ENCODE assay signal across 9 cellular contexts in genomic region chr20:63979221-63979548, GRCh38. TPM values are rescaled to one million over a fixed set of nuclear protein-coding genes. Genes with fewer than 3 reads are reported as not detected.
DNase-seq lines count a peak whose midpoint lies in the region; ATAC-seq and TF ChIP-seq lines count a peak whose summit lies in the region.
"Had no signal": no experiment of that assay in that cellular context is flagged by ENCODE, and none has a peak within 500 bp of the region (broad histone marks: within the 10 kb centered on the region; RNA-seq: fewer than 3 reads in every experiment).

No MANE protein-coding gene starts in this region.

- H3K4me2 ChIP-seq in mesendoderm (ENCODE audit: low read length) = peak overlapping the region; percentile 93

- no peak for ATAC-seq in HG03442 (IDR thresholded peaks at IDR 0.05; ENCODE audit: unreplicated experiment)

- H3K27me3 ChIP-seq in cardiac muscle cell = no peaks in the 10 kb centered on the region
- no peaks in the 10 kb centered on the region for H3K27me3 ChIP-seq in breast epithelium
- H3K27me3 ChIP-seq in mesendoderm (ENCODE audit: insufficient read depth, low read length, poor library complexity) = no peaks in the 10 kb centered on the region
- H3K27me3 ChIP-seq in uterus = peaks cover 0 to 5% of the 10 kb centered on the region in 2 donors

- no peak overlapping the region for H3K27ac ChIP-seq in cardiac muscle cell
- peak overlapping the region; percentile 66 to 85 for H3K27ac ChIP-seq in breast epithelium
- H3K27ac ChIP-seq in mesendoderm (ENCODE audit: low read depth, low read length) = no peak overlapping the region
- H3K27ac ChIP-seq in uterus = peak overlapping the region in 1 of 2 donors; percentile 19

- peak overlapping the region; percentile 88 for H3K56ac ChIP-seq in mesendoderm (ENCODE audit: low read length)

- H2BK5ac ChIP-seq in mesendoderm (ENCODE audit: low read length) = no peak overlapping the region

- H3K9me3 ChIP-seq in cardiac muscle cell (ENCODE audit: low read depth) (no peaks in the 10 kb centered on the region), breast epithelium (no peaks in the 10 kb centered on the region), uterus (no peaks in the 10 kb centered on the region)

- WGBS in mesendoderm (ENCODE audit: extremely low coverage, insufficient coverage, low lambda C conversion rate) = no CpG with 5 or more reads among the region's 45 CpGs

- H2AK5ac ChIP-seq in mesendoderm (ENCODE audit: low read length) = no peak overlapping the region

- H3K36me3 ChIP-seq in cardiac muscle cell = no peaks in the 10 kb centered on the region
- no peaks in the 10 kb centered on the region for H3K36me3 ChIP-seq in breast epithelium
- peaks cover 2% of the 10 kb centered on the region for H3K36me3 ChIP-seq in mesendoderm (ENCODE audit: control insufficient read depth, insufficient read depth, low read length)
- no peaks in the 10 kb centered on the region for H3K36me3 ChIP-seq in uterus

- DNase-seq in cardiac muscle cell (ENCODE audit: low read depth in 1 of 2, low spot score in 1 of 2) = no peak
- DNase-seq in cardiac septum (ENCODE audit: low spot score) = no peak
- no peak for DNase-seq in breast epithelium (ENCODE audit: low spot score in 2 of 2)
- DNase-seq in mesendoderm = no peak
- DNase-seq in uterus = no peak
- no peak for DNase-seq in COLO829 (ENCODE audit: low spot score)
- no peak for DNase-seq in stimulated activated CD4-positive, alpha-beta T cell treated with anti-CD3 and anti-CD28 coated beads, Interleukin-12 subunit alpha, Interleukin-12 subunit beta, amount 100 ng/mL, for 4 hours
- DNase-seq: NCI-H1417 treated with DMSO at 0.1 percent for 48 hours had no signal

- H3K79me2 ChIP-seq in mesendoderm (ENCODE audit: control insufficient read depth, insufficient read depth, low read length) = peaks cover 13% of the 10 kb centered on the region

- TF ChIP-seq POLR2A in breast epithelium (IDR thresholded peaks at IDR 0.05) = no peak
- no peak for TF ChIP-seq POLR2A in uterus (IDR thresholded peaks at IDR 0.05)

- H3K4me1 ChIP-seq in cardiac muscle cell (ENCODE audit: low read depth) = peaks cover 8% of the 10 kb centered on the region
- peaks cover 13 to 29% of the 10 kb centered on the region in 2 donors for H3K4me1 ChIP-seq in breast epithelium
- H3K4me1 ChIP-seq in mesendoderm (ENCODE audit: control insufficient read depth, low read depth, low read length) = peaks cover 4% of the 10 kb centered on the region
- H3K4me1 ChIP-seq in uterus = peaks cover 0 to 21% of the 10 kb centered on the region in 2 donors

- peak overlapping the region; percentile 49 for H3K4ac ChIP-seq in mesendoderm (ENCODE audit: low read depth, low read length)

- peak overlapping the region; percentile 79 for H3K9ac ChIP-seq in mesendoderm (ENCODE audit: low read length)

- no peak overlapping the region for H4K8ac ChIP-seq in mesendoderm (ENCODE audit: low read depth, low read length)

- intact Hi-C loops in cardiac septum (cut with DNase I) (loop anchor here (10.0 kb wide), 1 partner anchor 194 kb away; no protein-coding TSS in a partner anchor), breast epithelium (cut with DNase I; ENCODE audit: low total_unique reads) (loop anchor here (10.0 kb wide), 1 partner anchor 84 kb away; the partner anchor contains the start of gene DNAJC5), uterus (cut with DNase I; ENCODE audit: low total_unique reads) (no loop called here)

- H3K79me1 ChIP-seq in mesendoderm (ENCODE audit: low read length) = peaks cover 13% of the 10 kb centered on the region

- H3K23ac ChIP-seq in mesendoderm (ENCODE audit: low read length) = no peak overlapping the region

- H3K18ac ChIP-seq in mesendoderm (ENCODE audit: low read length) = peak overlapping the region; percentile 54

- H2BK120ac ChIP-seq in mesendoderm (ENCODE audit: low read depth, low read length) = no peak overlapping the region

- peak overlapping the region; percentile 75 for H3K4me3 ChIP-seq in cardiac muscle cell
- H3K4me3 ChIP-seq in breast epithelium = peak overlapping the region; percentile 42 to 99 (median 81)
- H3K4me3 ChIP-seq in mesendoderm (ENCODE audit: low read length) = peak overlapping the region; percentile 60
- H3K4me3 ChIP-seq in uterus = peak overlapping the region; percentile 4 to 39

- no peak overlapping the region for H4K5ac ChIP-seq in mesendoderm (ENCODE audit: low read length)

- TF ChIP-seq CTCF in cardiac muscle cell (IDR thresholded peaks at IDR 0.05; ENCODE audit: low read depth, low read length) (no peak), breast epithelium (IDR thresholded peaks at IDR 0.05) (no peak), uterus (IDR thresholded peaks at IDR 0.05) (no peak)

- H2BK15ac ChIP-seq in mesendoderm (replicated peaks; ENCODE audit: low read depth) = no peak overlapping the region

RNA-seq across cellular contexts. Expression of gene SAMD10, which starts 0.3 kb away (rescaled TPM):
- total RNA-seq in cardiac muscle cell = 20.3 and 20.8 TPM in 2 replicates
- polyA plus RNA-seq in cardiac muscle cell = 22.6 and 36.5 TPM in 2 replicates
- total RNA-seq in cardiac septum = 4.0 TPM
- 1 to 10 TPM in 2 of 3 donors, under 1 TPM in 1; 0.96 to 3.3 (median 2.8) TPM for total RNA-seq in breast epithelium
- 2.2 TPM for polyA plus RNA-seq in mesendoderm (2013, experiment 1 of 2)
- polyA plus RNA-seq in mesendoderm (2013, experiment 2 of 2) = 2.1 TPM
- 1 to 10 TPM in 2 of 4 donors, under 1 TPM in 1, not detected in 1; 0.83 to 7.6 (median 1.2) TPM for total RNA-seq in uterus

RNA-seq across cellular contexts. Expression of gene PRPF6, which starts 1.7 kb away (rescaled TPM):
- total RNA-seq in cardiac muscle cell (62.6 and 67.6 TPM in 2 replicates), cardiac septum (47.5 TPM), breast epithelium (10 to 100 TPM; 53.9 to 67.5 (median 59.6) TPM), uterus (10 to 100 TPM; 28.5 to 73.0 (median 69.6) TPM)
- polyA plus RNA-seq in cardiac muscle cell = 73.5 and 78.7 TPM in 2 replicates
- 45.5 TPM for polyA plus RNA-seq in mesendoderm (2013, experiment 1 of 2)
- 46.7 TPM for polyA plus RNA-seq in mesendoderm (2013, experiment 2 of 2)

RNA-seq across cellular contexts. Expression of gene ZNF512B, which starts 9.5 kb away (rescaled TPM):
- total RNA-seq in cardiac muscle cell = 41.6 and 45.8 TPM in 2 replicates
- polyA plus RNA-seq in cardiac muscle cell = 13.7 and 15.3 TPM in 2 replicates
- total RNA-seq in cardiac septum = 12.8 TPM
- total RNA-seq in breast epithelium = 10 to 100 TPM in 1 of 3 donors, 1 to 10 TPM in 2; 5.8 to 12.7 (median 9.2) TPM
- polyA plus RNA-seq in mesendoderm (2013, experiment 1 of 2) = 10.8 TPM
- 10.9 TPM for polyA plus RNA-seq in mesendoderm (2013, experiment 2 of 2)
- total RNA-seq in uterus = 10 to 100 TPM in 3 of 4 donors, 1 to 10 TPM in 1; 4.7 to 23.3 (median 17.4) TPM

RNA-seq across cellular contexts. Expression of gene UCKL1, which starts 23.0 kb away (rescaled TPM):
- 40.2 and 53.5 TPM in 2 replicates for total RNA-seq in cardiac muscle cell
- polyA plus RNA-seq in cardiac muscle cell = 84.2 and 96.3 TPM in 2 replicates
- total RNA-seq in cardiac septum = 43.2 TPM
- 10 to 100 TPM; 24.2 to 44.9 (median 36.3) TPM for total RNA-seq in breast epithelium
- polyA plus RNA-seq in mesendoderm (2013, experiment 1 of 2) = 28.6 TPM
- polyA plus RNA-seq in mesendoderm (2013, experiment 2 of 2) = 29.4 TPM
- 10 to 100 TPM; 21.8 to 64.6 (median 23.5) TPM for total RNA-seq in uterus

RNA-seq across cellular contexts. Expression of gene C20orf204, which starts 56.8 kb away (rescaled TPM):
- total RNA-seq in cardiac muscle cell (0.88 and 2.2 TPM in 2 replicates), cardiac septum (0.86 TPM), breast epithelium (1 to 10 TPM in 2 of 3 donors, under 1 TPM in 1; 0.66 to 1.3 (median 1.1) TPM), uterus (1 to 10 TPM in 2 of 4 donors, under 1 TPM in 1, not detected in 1; 0.26 to 2.9 (median 1.9) TPM)
- 0.35 and 0.76 TPM in 2 replicates for polyA plus RNA-seq in cardiac muscle cell
- 0.27 TPM for polyA plus RNA-seq in mesendoderm (2013, experiment 1 of 2)
- 0.18 TPM for polyA plus RNA-seq in mesendoderm (2013, experiment 2 of 2)

Comparison
In these comparisons a context has a peak if more than half of its experiments do, and no peak if none do; other contexts are left out.
1. H3K27ac ChIP-seq: peak in breast epithelium (2 of 2); none in cardiac muscle cell (single experiment) and mesendoderm (single experiment).
2. H3K4me3 ChIP-seq: peak in every context shown above with its lines; median percentile 81 in breast epithelium; 75 in cardiac muscle cell; 60 in mesendoderm; 22 in uterus.